8 cellular contexts compared by ENCODE assay signal in the genomic region with DNA sequence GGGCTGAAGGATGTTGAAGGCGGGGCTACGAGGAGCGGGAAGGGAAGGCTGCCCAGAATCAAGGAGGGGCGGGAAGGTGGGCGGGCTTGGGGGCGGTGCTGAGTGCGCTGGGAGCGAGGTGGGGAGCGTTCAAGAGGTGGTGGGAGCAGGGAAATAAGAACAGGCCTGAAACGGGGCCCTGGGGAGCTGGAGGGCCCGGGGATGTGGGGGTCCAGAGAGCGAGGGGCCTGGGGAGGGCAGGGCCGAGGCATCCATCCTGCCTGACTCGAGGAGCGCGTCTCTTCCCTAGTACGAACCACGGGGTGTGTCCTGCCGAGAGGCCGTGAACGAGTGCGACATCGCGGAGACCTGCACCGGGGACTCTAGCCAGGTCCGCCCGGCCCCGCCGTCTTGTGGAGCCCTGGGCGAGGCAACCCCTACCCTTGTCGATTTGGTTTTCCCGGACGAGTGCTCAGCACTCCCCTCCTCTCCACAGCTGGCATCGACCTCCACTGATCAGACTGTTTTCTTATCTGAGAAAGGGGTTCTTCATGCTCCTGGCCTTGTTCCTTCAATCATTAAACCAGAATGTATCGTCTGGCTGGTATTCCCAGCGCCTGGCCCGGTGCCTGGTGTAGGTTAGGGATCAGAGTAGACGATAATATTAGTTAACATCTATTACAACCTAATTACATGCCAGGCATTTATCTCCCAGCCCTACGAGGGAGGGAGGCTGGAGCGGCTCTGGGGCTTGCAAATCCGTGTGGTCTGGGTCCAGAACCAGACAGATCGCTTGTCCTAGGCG. TPM values are rescaled to one million over a fixed set of nuclear protein-coding genes. Genes with fewer than 3 reads are reported as not detected.
DNase-seq lines count a peak whose midpoint lies in the region; ATAC-seq, FAIRE-seq and TF ChIP-seq lines count a peak whose summit lies in the region.

No MANE protein-coding gene starts in this region.

- H3K27ac ChIP-seq in mesodermal cell (ENCODE audit: low read depth, low read length, severe bottlenecking): no peak overlapping the region

- H3K4me3 ChIP-seq in AG10803 (ENCODE audit: low read length) (peak overlapping the region; percentile 74), choroid plexus epithelial cell (ENCODE audit: low read depth, low read length) (peak overlapping the region; percentile 72), mesodermal cell (ENCODE audit: extremely low read depth, insufficient read depth, low read length, poor library complexity, severe bottlenecking) (peak overlapping the region; percentile 51)

- DNase-seq in AG10803 (ENCODE audit: low read depth) (no peak), NCI-H510A treated with DMSO at 0.1 percent for 48 hours (lab: John Stamatoyannopoulos, UW) (peak; percentile 74), choroid plexus epithelial cell (ENCODE audit: low read depth) (no peak), urothelium cell line (ENCODE audit: low spot score) (peak; percentile 99)
- DNase-seq in effector CD4-positive, alpha-beta T cell: no peak

- no peak for TF ChIP-seq CTCF in AG10803 (conservative IDR thresholded peaks at IDR 0.05; ENCODE audit: low read length)
- no peak for TF ChIP-seq CTCF in choroid plexus epithelial cell (conservative IDR thresholded peaks at IDR 0.05; ENCODE audit: low read depth, low read length)

- H3K36me3 ChIP-seq in mesodermal cell (ENCODE audit: control insufficient read depth, insufficient read depth, low read length): no peaks in the 10 kb centered on the region

- ATAC-seq in GM21390 (IDR thresholded peaks at IDR 0.05; ENCODE audit: unreplicated experiment): peak; percentile 3
- no peak for ATAC-seq in HG03469 (IDR thresholded peaks at IDR 0.05; ENCODE audit: unreplicated experiment)

- WGBS in mesodermal cell (ENCODE audit: insufficient coverage in 2 of 2), 2 experiments: 16 to 17% methylated on average over 34 to 35 of the region's 43 CpGs

- peak; percentile 23 for FAIRE-seq in urothelium cell line (lab: Jason Lieb, UNC)

- H3K9me3 ChIP-seq in mesodermal cell (ENCODE audit: control insufficient read depth, low read length): no peaks in the 10 kb centered on the region

- H3K4me1 ChIP-seq in mesodermal cell (ENCODE audit: control insufficient read depth, insufficient read depth, low read length, poor library complexity, severe bottlenecking): peaks cover under 1% of the 10 kb centered on the region

RNA-seq across cellular contexts. Expression of gene ADAM11, which starts 17.2 kb away (rescaled TPM):
- 0.96 TPM for polyA plus RNA-seq in mesodermal cell (2013, experiment 1 of 2)
- 0.91 TPM for polyA plus RNA-seq in mesodermal cell (2013, experiment 2 of 2)

RNA-seq across cellular contexts. Expression of gene GJC1, which starts 54.1 kb away (rescaled TPM):
- polyA plus RNA-seq in mesodermal cell (2013, experiment 1 of 2): 49.1 TPM
- 41.5 TPM for polyA plus RNA-seq in mesodermal cell (2013, experiment 2 of 2)

Comparison
In these comparisons a context has a peak if more than half of its experiments do, and no peak if none do; other contexts are left out.
1. DNase-seq: peak in NCI-H510A treated with DMSO at 0.1 percent for 48 hours (single experiment) and urothelium cell line (single experiment); none in AG10803 (single experiment), choroid plexus epithelial cell (single experiment) and effector CD4-positive, alpha-beta T cell (single experiment).
2. Peak in every context shown above with its lines, with median percentiles within 50 percentile points of each other: H3K4me3 ChIP-seq.